In genomic region chr15:57296473-57297162, GRCh38 we compare ENCODE assay signal across 18 cellular contexts.
A peak's percentile ranks its signal among the peaks of the same experiment; 100 is the strongest.
DNase-seq lines count a peak whose midpoint lies in the region; ATAC-seq and TF ChIP-seq lines count a peak whose summit lies in the region.
"Had no signal": no experiment of that assay in that cellular context is flagged by ENCODE, and none has a peak within 500 bp of the region (broad histone marks: within the 10 kb centered on the region; RNA-seq: fewer than 3 reads in every experiment).

No MANE protein-coding gene starts in this region.

- H3K27me3 ChIP-seq in DOHH2 (ENCODE audit: control insufficient read depth, low read length) = no peaks in the 10 kb centered on the region
- no peaks in the 10 kb centered on the region for H3K27me3 ChIP-seq in duodenal mucosa (ENCODE audit: control insufficient read depth in 1 of 2, insufficient read depth in 2 of 2, low read length in 2 of 2)
- no peaks in the 10 kb centered on the region for H3K27me3 ChIP-seq in left lung

- ATAC-seq in HG02623 (IDR thresholded peaks at IDR 0.05; ENCODE audit: unreplicated experiment) (no peak), left lung (no peak)
- ATAC-seq: psoas muscle had no signal

- H3K36me3 Mint-ChIP-seq in IgD-negative memory B cell (peaks cover 6% of the 10 kb centered on the region), nephron progenitor cell (ENCODE audit: low read depth) (peaks cover 26% of the 10 kb centered on the region)

- peak overlapping the region; percentile 4; the same call in 1 of the 2 replicates for H3K4me2 ChIP-seq in DOHH2 (ENCODE audit: low read length)

- DNase-seq in nephron progenitor cell = no peak
- no peak for DNase-seq in anterior cingulate cortex (lab: John Stamatoyannopoulos, UW)
- no peak for DNase-seq in left lung
- DNase-seq: activated effector memory CD4-positive, alpha-beta T cell treated with anti-CD3 and anti-CD28 coated beads, Interleukin-2, amount 50 U/mL, for 16 hours; AML-193; amniotic stem cell; cerebellar nuclear complex; DMS 273 treated with DMSO at 0.1 percent for 48 hours; H7; Karpas-422; NCI-H446 treated with DMSO at 0.1 percent for 48 hours; OCI-M1; psoas muscle had no signal

- H3K27ac ChIP-seq in DOHH2 (ENCODE audit: low read depth, low read length) = no peak overlapping the region
- H3K27ac ChIP-seq in duodenal mucosa (ENCODE audit: low read depth, low read length) = no peak overlapping the region
- H3K27ac ChIP-seq in left lung = no peak overlapping the region
- H3K27ac ChIP-seq: psoas muscle had no signal

- intact Hi-C loops in left lung (cut with DNase I) = no loop called here

- H3K9me3 ChIP-seq in DOHH2 (ENCODE audit: control insufficient read depth, insufficient read depth, low read length) (no peaks in the 10 kb centered on the region), duodenal mucosa (ENCODE audit: control insufficient read depth in 1 of 2, low read length in 2 of 2) (no peaks in the 10 kb centered on the region), left lung (no peaks in the 10 kb centered on the region)
- H3K9me3 ChIP-seq: psoas muscle had no signal

- H3K36me3 ChIP-seq in DOHH2 (ENCODE audit: control insufficient read depth, low read length) (no peaks in the 10 kb centered on the region; the same call in 1 of the 2 replicates), duodenal mucosa (ENCODE audit: control insufficient read depth in 1 of 2, insufficient read depth in 2 of 2, low read length in 2 of 2) (no peaks in the 10 kb centered on the region), left lung (no peaks in the 10 kb centered on the region)

- no peak for TF ChIP-seq CTCF in DOHH2 (IDR thresholded peaks at IDR 0.05; ENCODE audit: low read depth, low read length, poor library complexity, severe bottlenecking)
- TF ChIP-seq CTCF in nephron progenitor cell (IDR thresholded peaks at IDR 0.05) = no peak
- TF ChIP-seq CTCF in left lung (IDR thresholded peaks at IDR 0.05) = no peak

- peak overlapping the region in 2 of 3 donors; percentile 88 to 97 for H3K27ac Mint-ChIP-seq in IgD-negative memory B cell
- H3K27ac Mint-ChIP-seq in nephron progenitor cell = peak overlapping the region; percentile 94
- H3K27ac Mint-ChIP-seq: T-helper 1 cell treated with Interleukin-12 subunit alpha and Interleukin-12 subunit beta and Interleukin-4 antibody, amounts not matched to agents 30 μg/mL and 1 μg/mL, for 36 hours had no signal

- H3K4me3 ChIP-seq in DOHH2 (ENCODE audit: low read length) = no peak overlapping the region; the same call in 1 of the 2 replicates
- peak overlapping the region; percentile 7 to 11 for H3K4me3 ChIP-seq in duodenal mucosa (ENCODE audit: low read depth in 1 of 2, low read length in 2 of 2)
- H3K4me3 ChIP-seq in left lung = no peak overlapping the region
- H3K4me3 ChIP-seq: psoas muscle had no signal

- peak overlapping the region in 2 of 4 donors; percentile 17 to 90 for H3K4me3 Mint-ChIP-seq in IgD-negative memory B cell
- no peak overlapping the region for H3K4me3 Mint-ChIP-seq in nephron progenitor cell
- H3K4me3 Mint-ChIP-seq: T-helper 1 cell treated with Interleukin-12 subunit alpha and Interleukin-12 subunit beta and Interleukin-4 antibody, amounts not matched to agents 30 μg/mL and 1 μg/mL, for 36 hours had no signal

- H3K4me1 ChIP-seq in DOHH2 (ENCODE audit: control insufficient read depth, low read length) (peaks cover 47% of the 10 kb centered on the region), duodenal mucosa (ENCODE audit: control insufficient read depth in 1 of 2, insufficient read depth in 2 of 2, low read length in 2 of 2) (peaks cover 14 to 25% of the 10 kb centered on the region in 2 donors), left lung (peaks cover 0 to 14% of the 10 kb centered on the region in 2 donors)
- H3K4me1 ChIP-seq: psoas muscle had no signal

- no peaks in the 10 kb centered on the region for H3K27me3 Mint-ChIP-seq in IgD-negative memory B cell
- peaks cover 8% of the 10 kb centered on the region for H3K27me3 Mint-ChIP-seq in nephron progenitor cell (ENCODE audit: low read depth, poor library complexity)

- peak overlapping the region; percentile 2 to 54 for H3K9ac ChIP-seq in duodenal mucosa (ENCODE audit: low read depth in 1 of 2, low read length in 2 of 2)

- H3F3A ChIP-seq in DOHH2 (ENCODE audit: control insufficient read depth, insufficient read depth) = peaks cover 7% of the 10 kb centered on the region

- peaks cover 12% of the 10 kb centered on the region for H3K79me2 ChIP-seq in DOHH2 (ENCODE audit: control insufficient read depth, low read length)

- no peaks in the 10 kb centered on the region for H3K9me2 ChIP-seq in DOHH2 (replicated peaks; ENCODE audit: control insufficient read depth, low read length)

- H3K4me1 Mint-ChIP-seq in IgD-negative memory B cell (peaks cover 23 to 33% (median 29%) of the 10 kb centered on the region in 3 donors), nephron progenitor cell (peaks cover 51% of the 10 kb centered on the region)

- H3K9me3 Mint-ChIP-seq in IgD-negative memory B cell (no peaks in the 10 kb centered on the region), nephron progenitor cell (peaks cover 15% of the 10 kb centered on the region)
- H3K9me3 Mint-ChIP-seq: T-helper 1 cell treated with Interleukin-12 subunit alpha and Interleukin-12 subunit beta and Interleukin-4 antibody, amounts not matched to agents 30 μg/mL and 1 μg/mL, for 36 hours had no signal

- no peaks in the 10 kb centered on the region for H4K20me1 ChIP-seq in DOHH2 (ENCODE audit: control insufficient read depth, insufficient read depth, low read depth, low read length)

Comparison
In these comparisons a context has a peak if more than half of its experiments do, and no peak if none do; other contexts are left out.
1. H3K4me3 ChIP-seq: peak in duodenal mucosa (2 of 2); none in DOHH2 (single experiment) and left lung (0 of 2).